In the genomic region with DNA sequence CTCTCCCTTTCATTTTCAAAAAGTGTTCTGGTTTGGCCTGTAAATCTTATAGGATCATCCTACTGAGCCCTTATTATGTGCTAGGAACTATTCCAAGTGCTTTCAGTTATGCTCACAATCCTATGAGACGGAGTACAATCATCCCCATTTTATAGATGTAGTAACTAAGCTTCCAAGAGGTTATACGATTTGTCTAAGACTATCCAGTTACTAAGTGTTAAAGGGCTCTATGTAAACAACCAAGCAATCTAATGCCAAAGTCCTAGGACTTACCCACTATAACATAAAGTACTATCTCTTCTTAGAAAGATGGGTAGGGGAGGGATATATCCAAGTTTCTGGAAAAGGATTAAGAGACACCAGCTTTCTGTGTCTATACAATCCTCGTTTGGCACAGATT, we compare ENCODE assay signal across 1 cellular context.
TF ChIP-seq lines count a peak whose summit lies in the region.

No MANE protein-coding gene starts in this region.

TF ChIP-seq in IMR-90, 13 proteins besides CTCF, POLR2A, EP300 and RAD21 (continued from another document):
- TF ChIP-seq, protein P1, sequence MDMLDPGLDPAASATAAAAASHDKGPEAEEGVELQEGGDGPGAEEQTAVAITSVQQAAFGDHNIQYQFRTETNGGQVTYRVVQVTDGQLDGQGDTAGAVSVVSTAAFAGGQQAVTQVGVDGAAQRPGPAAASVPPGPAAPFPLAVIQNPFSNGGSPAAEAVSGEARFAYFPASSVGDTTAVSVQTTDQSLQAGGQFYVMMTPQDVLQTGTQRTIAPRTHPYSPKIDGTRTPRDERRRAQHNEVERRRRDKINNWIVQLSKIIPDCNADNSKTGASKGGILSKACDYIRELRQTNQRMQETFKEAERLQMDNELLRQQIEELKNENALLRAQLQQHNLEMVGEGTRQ (IDR thresholded peaks at IDR 0.05; ENCODE audit: low read depth, low read length): no peak
- no peak for TF ChIP-seq BHLHE40 (IDR thresholded peaks at IDR 0.05; ENCODE audit: low read depth, low read length)
- TF ChIP-seq MAFK (IDR thresholded peaks at IDR 0.05; ENCODE audit: low read depth, low read length): no peak
- TF ChIP-seq MXI1 (IDR thresholded peaks at IDR 0.05; ENCODE audit: borderline replicate concordance, low read depth, low read length): no peak
- no peak for TF ChIP-seq RFX5 (IDR thresholded peaks at IDR 0.05; ENCODE audit: low read depth, low read length)
- TF ChIP-seq NFE2L2 (IDR thresholded peaks at IDR 0.05; ENCODE audit: low read depth, low read length): no peak
- TF ChIP-seq, protein P2, sequence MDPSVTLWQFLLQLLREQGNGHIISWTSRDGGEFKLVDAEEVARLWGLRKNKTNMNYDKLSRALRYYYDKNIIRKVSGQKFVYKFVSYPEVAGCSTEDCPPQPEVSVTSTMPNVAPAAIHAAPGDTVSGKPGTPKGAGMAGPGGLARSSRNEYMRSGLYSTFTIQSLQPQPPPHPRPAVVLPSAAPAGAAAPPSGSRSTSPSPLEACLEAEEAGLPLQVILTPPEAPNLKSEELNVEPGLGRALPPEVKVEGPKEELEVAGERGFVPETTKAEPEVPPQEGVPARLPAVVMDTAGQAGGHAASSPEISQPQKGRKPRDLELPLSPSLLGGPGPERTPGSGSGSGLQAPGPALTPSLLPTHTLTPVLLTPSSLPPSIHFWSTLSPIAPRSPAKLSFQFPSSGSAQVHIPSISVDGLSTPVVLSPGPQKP (IDR thresholded peaks at IDR 0.05; ENCODE audit: borderline replicate concordance, low read depth, low read length): no peak
- no peak for TF ChIP-seq MAZ (IDR thresholded peaks at IDR 0.05; ENCODE audit: borderline replicate concordance, low read depth, low read length)
- TF ChIP-seq CHD1 (IDR thresholded peaks at IDR 0.05; ENCODE audit: low read depth, low read length): no peak
- no peak for TF ChIP-seq RCOR1 (IDR thresholded peaks at IDR 0.05; ENCODE audit: insufficient replicate concordance, low read length)
- no peak for TF ChIP-seq SMC3 (IDR thresholded peaks at IDR 0.05; ENCODE audit: low read depth, low read length)
- no peak for TF ChIP-seq FOS (IDR thresholded peaks at IDR 0.05; ENCODE audit: low read depth, low read length)
